15 cellular contexts compared by ENCODE assay signal in the genomic region with DNA sequence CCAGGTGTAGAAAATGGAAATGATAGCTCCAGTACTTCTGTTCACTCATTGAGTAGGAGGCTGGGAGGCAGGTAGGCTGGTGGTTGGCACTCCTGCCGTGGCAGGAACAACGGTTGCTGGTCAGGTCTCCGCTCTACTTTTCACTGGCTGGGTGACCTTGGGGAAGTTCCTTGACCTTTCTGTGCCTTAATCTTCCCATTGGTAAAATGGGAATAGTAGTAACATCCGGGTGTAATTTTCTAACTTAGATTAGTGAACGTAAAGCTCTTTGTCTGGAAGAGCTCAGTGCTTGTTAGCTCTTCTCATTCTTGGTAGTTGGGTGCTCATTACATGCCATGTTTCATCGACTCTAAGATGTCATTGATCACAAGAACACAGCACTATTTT. TPM values are rescaled to one million over a fixed set of nuclear protein-coding genes. Genes with fewer than 3 reads are reported as not detected.
A peak's percentile ranks its signal among the peaks of the same experiment; 100 is the strongest.
DNase-seq lines count a peak whose midpoint lies in the region; ATAC-seq and TF ChIP-seq lines count a peak whose summit lies in the region.
"Had no signal": no experiment of that assay in that cellular context is flagged by ENCODE, and none has a peak within 500 bp of the region (broad histone marks: within the 10 kb centered on the region; RNA-seq: fewer than 3 reads in every experiment).

No MANE protein-coding gene starts in this region.

- intact Hi-C loops in Caco-2 (cut with micrococcal nuclease; ENCODE audit: unreplicated experiment) = loop anchor here (2.0 to 5.0 kb wide), 3 partner anchors 36 to 205 kb away; no protein-coding TSS in a partner anchor
- intact Hi-C loops in Panc1 (cut with micrococcal nuclease; ENCODE audit: unreplicated experiment) = no loop called here

- H3K23ac ChIP-seq in trophoblast cell (ENCODE audit: low read length) = no peak overlapping the region

- no peak overlapping the region for H2BK120ac ChIP-seq in trophoblast cell (ENCODE audit: insufficient read depth, low read length, poor library complexity)

- in situ Hi-C loops in Panc1 (cut with HindIII; ENCODE audit: low pct_unique_long_range_greater_than_20kb, low sequenced_read_pairs) = no loop called here

- H3K27ac Mint-ChIP-seq in Caco-2 (ENCODE audit: unreplicated experiment) (peak overlapping the region; percentile 49), endodermal cell (peak overlapping the region; percentile 55)
- H3K27ac Mint-ChIP-seq: CD8-positive, alpha-beta T cell had no signal

- no TSS peak for BruUV-seq in Caco-2 (replicated peaks; lab: Mats Ljungman, UMichigan)
- BruUV-seq in Panc1 (replicated peaks; lab: Mats Ljungman, UMichigan) = no TSS peak

- H2AFZ ChIP-seq in trophoblast cell (ENCODE audit: insufficient read depth, low read length, poor library complexity) (no peak overlapping the region), osteoblast (ENCODE audit: low read length) (no peak overlapping the region)

- H3K36me3 ChIP-seq in Caco-2 (ENCODE audit: control insufficient read depth, insufficient read depth, low read length) = no peaks in the 10 kb centered on the region
- no peaks in the 10 kb centered on the region for H3K36me3 ChIP-seq in Panc1 (ENCODE audit: control insufficient read depth, insufficient read depth, low read length)
- no peaks in the 10 kb centered on the region for H3K36me3 ChIP-seq in endodermal cell (ENCODE audit: control insufficient read depth, insufficient read depth, low read length)
- H3K36me3 ChIP-seq in trophoblast cell (ENCODE audit: control insufficient read depth in 1 of 2, insufficient read depth in 2 of 2, low read length in 2 of 2) = no peaks in the 10 kb centered on the region
- no peaks in the 10 kb centered on the region for H3K36me3 ChIP-seq in osteoblast (ENCODE audit: insufficient read depth, low read length)
- H3K36me3 ChIP-seq: BLaER1 treated with 17β-estradiol and CSF1 and Interleukin-3, amounts not matched to agents 10 nM and 100 nM; SJCRH30 had no signal

- H4K12ac ChIP-seq in trophoblast cell (ENCODE audit: low read depth, low read length) = no peak overlapping the region

- H3K4me3 ChIP-seq in Caco-2 (ENCODE audit: low read depth, low read length) = no peak overlapping the region
- H3K4me3 ChIP-seq in Panc1 (ENCODE audit: low read depth in 2 of 2, low read length in 2 of 2) = no peak overlapping the region
- H3K4me3 ChIP-seq in endodermal cell (ENCODE audit: low read length) = no peak overlapping the region
- H3K4me3 ChIP-seq in trophoblast cell (ENCODE audit: low read depth, low read length) = no peak overlapping the region
- H3K4me3 ChIP-seq in osteoblast (ENCODE audit: insufficient read depth, low read length) = no peak overlapping the region
- H3K4me3 ChIP-seq: BLaER1 treated with 17β-estradiol and CSF1 and Interleukin-3, amounts not matched to agents 10 nM and 100 nM; SJCRH30 had no signal

- no peak for ATAC-seq in Panc1
- ATAC-seq: CD8-positive, alpha-beta T cell had no signal

- H3K9ac ChIP-seq in endodermal cell (ENCODE audit: extremely low read depth, low read length, poor library complexity, severe bottlenecking) = no peak overlapping the region
- no peak overlapping the region for H3K9ac ChIP-seq in trophoblast cell (ENCODE audit: low read length)
- H3K9ac ChIP-seq: BLaER1 treated with 17β-estradiol and CSF1 and Interleukin-3, amounts not matched to agents 10 nM and 100 nM had no signal

- H2BK12ac ChIP-seq in trophoblast cell (ENCODE audit: low read length) = peak overlapping the region; percentile 3

- H3K36me3 Mint-ChIP-seq in Caco-2 (ENCODE audit: insufficient read depth, unreplicated experiment) = no peaks in the 10 kb centered on the region
- H3K36me3 Mint-ChIP-seq in endodermal cell (ENCODE audit: low read depth) = no peaks in the 10 kb centered on the region
- H3K36me3 Mint-ChIP-seq: CD8-positive, alpha-beta T cell had no signal

- H3K79me1 ChIP-seq in trophoblast cell (ENCODE audit: low read length) = peaks cover 14% of the 10 kb centered on the region

- no peak overlapping the region for H3K4me3 Mint-ChIP-seq in Caco-2 (ENCODE audit: unreplicated experiment)
- H3K4me3 Mint-ChIP-seq in endodermal cell = no peak overlapping the region
- H3K4me3 Mint-ChIP-seq: CD8-positive, alpha-beta T cell had no signal

- peak overlapping the region; percentile 7 for H4K91ac ChIP-seq in trophoblast cell (ENCODE audit: low read depth, low read length)

- no peaks in the 10 kb centered on the region for H4K20me1 ChIP-seq in osteoblast (ENCODE audit: insufficient read depth, low read length)

- H3K4me2 ChIP-seq in trophoblast cell (ENCODE audit: low read length) = no peak overlapping the region
- H3K4me2 ChIP-seq in osteoblast (ENCODE audit: insufficient read depth, low read length) = no peak overlapping the region
- H3K4me2 ChIP-seq: BLaER1 treated with 17β-estradiol and CSF1 and Interleukin-3, amounts not matched to agents 10 nM and 100 nM had no signal

- TF ChIP-seq CTCF in Caco-2 (IDR thresholded peaks at IDR 0.05; ENCODE audit: insufficient read depth in 1 of 2, low read depth in 1 of 2, low read length in 1 of 2, severe bottlenecking in 1 of 2, unreplicated experiment in 1 of 2) (no peak), Panc1 (IDR thresholded peaks at IDR 0.05) (no peak), endodermal cell (conservative IDR thresholded peaks at IDR 0.05) (no peak), osteoblast (IDR thresholded peaks at IDR 0.05; ENCODE audit: extremely low read depth, low read depth, low read length) (no peak)

- no peaks in the 10 kb centered on the region for H3K9me3 Mint-ChIP-seq in Caco-2 (ENCODE audit: unreplicated experiment)
- no peaks in the 10 kb centered on the region for H3K9me3 Mint-ChIP-seq in endodermal cell

- H2AK5ac ChIP-seq in trophoblast cell (ENCODE audit: low read length) = no peak overlapping the region

- DNase-seq in Caco-2 (no peak), Panc1 (ENCODE audit: low read depth, low spot score) (no peak), endodermal cell (no peak), trophoblast cell (no peak), AG08395 (ENCODE audit: low spot score) (no peak), osteoblast (ENCODE audit: insufficient read length, low spot score, missing footprints) (no peak)
- no peak for DNase-seq in stimulated activated CD8-positive, alpha-beta memory T cell treated with anti-CD3 and anti-CD28 coated beads, Interleukin-4, amount 100 ng/mL, for 48 hours
- DNase-seq: CD8-positive, alpha-beta T cell; DMS79; NCI-H1417 treated with DMSO at 0.1 percent for 48 hours; NCI-H2029; NCI-H345; NCI-H524 treated with DMSO at 0.1 percent for 48 hours; SJCRH30 had no signal

- H3K4me1 ChIP-seq in Caco-2 (peaks cover 32% of the 10 kb centered on the region), Panc1 (ENCODE audit: control insufficient read depth, insufficient read depth, low read length) (no peaks in the 10 kb centered on the region), endodermal cell (ENCODE audit: control insufficient read depth, insufficient read depth, low read length) (no peaks in the 10 kb centered on the region), trophoblast cell (ENCODE audit: control insufficient read depth in 1 of 2, insufficient read depth in 2 of 2, low read length in 2 of 2) (peaks cover 12 to 21% of the 10 kb centered on the region in 2 experiments), osteoblast (ENCODE audit: insufficient read depth, low read length) (peaks cover 11% of the 10 kb centered on the region)

- no peak overlapping the region for H3K18ac ChIP-seq in trophoblast cell (ENCODE audit: low read length)

- no peak overlapping the region for H2BK5ac ChIP-seq in trophoblast cell (ENCODE audit: low read depth, low read length, poor library complexity)

- WGBS in endodermal cell (ENCODE audit: insufficient coverage in 1 of 2, insufficient read length in 1 of 2), 2 experiments = 91 to 97% methylated on average over 5 to 6 of the region's 6 CpGs
- WGBS in trophoblast cell (ENCODE audit: extremely low coverage, insufficient coverage, insufficient read length) = no CpG with 5 or more reads among the region's 6 CpGs

- H3K79me2 ChIP-seq in trophoblast cell (ENCODE audit: control insufficient read depth, insufficient read depth, low read length, poor library complexity) = no peaks in the 10 kb centered on the region
- H3K79me2 ChIP-seq in osteoblast (ENCODE audit: insufficient read depth, low read length) = no peaks in the 10 kb centered on the region

- H3K27me3 ChIP-seq in Caco-2 (replicated peaks; ENCODE audit: control insufficient read depth, insufficient read depth, low read length) = no peaks in the 10 kb centered on the region
- no peaks in the 10 kb centered on the region for H3K27me3 ChIP-seq in Panc1 (ENCODE audit: control insufficient read depth, insufficient read depth, low read length)
- no peaks in the 10 kb centered on the region for H3K27me3 ChIP-seq in endodermal cell (ENCODE audit: control insufficient read depth, insufficient read depth, low read length, poor library complexity, severe bottlenecking)
- no peaks in the 10 kb centered on the region for H3K27me3 ChIP-seq in trophoblast cell (ENCODE audit: insufficient read depth, low read length)
- H3K27me3 ChIP-seq in osteoblast (ENCODE audit: insufficient read depth, low read length) = no peaks in the 10 kb centered on the region
- H3K27me3 ChIP-seq: BLaER1 treated with 17β-estradiol and CSF1 and Interleukin-3, amounts not matched to agents 10 nM and 100 nM; SJCRH30 had no signal

- H3K4me1 Mint-ChIP-seq in Caco-2 (ENCODE audit: low read depth, unreplicated experiment) (peaks cover 31% of the 10 kb centered on the region), endodermal cell (peaks cover 3% of the 10 kb centered on the region)

- no peak overlapping the region for H3K4ac ChIP-seq in trophoblast cell (ENCODE audit: low read depth, low read length)

- POLR2A ChIA-PET in Caco-2 (lab: Charles Lee) = interaction anchor here (0.6 to 0.9 kb wide), 3 partner anchors 10 to 45 kb away, joined by 3 read pairs; no protein-coding TSS in a partner anchor
- POLR2A ChIA-PET in Panc1 (lab: Charles Lee) = no interaction called here

- CTCF ChIA-PET in Caco-2 (lab: Charles Lee) (interaction anchor here (0.5 to 1.5 kb wide), 14 partner anchors 9 to 343 kb away, joined by 3 to 11 read pairs (median 4); a partner anchor contains a TSS), Panc1 (lab: Charles Lee) (interaction anchor here (0.6 kb wide), 2 partner anchors 66 to 70 kb away, joined by 4 to 6 read pairs; no protein-coding TSS in a partner anchor)

- H3K9me3 ChIP-seq in Caco-2 (peaks cover 5% of the 10 kb centered on the region; the same call in 1 of the 2 replicates), Panc1 (ENCODE audit: control insufficient read depth, insufficient read depth, low read depth, low read length) (no peaks in the 10 kb centered on the region), endodermal cell (ENCODE audit: control insufficient read depth, low read length) (no peaks in the 10 kb centered on the region), trophoblast cell (ENCODE audit: insufficient read depth, low read depth, low read length) (no peaks in the 10 kb centered on the region), osteoblast (ENCODE audit: low read depth, low read length) (no peaks in the 10 kb centered on the region)
- H3K9me3 ChIP-seq: SJCRH30 had no signal

- H3K27ac ChIP-seq in Panc1 (ENCODE audit: low read length) (peak overlapping the region; percentile 69), endodermal cell (ENCODE audit: low read depth, low read length) (no peak overlapping the region), trophoblast cell (ENCODE audit: low read depth, low read length) (no peak overlapping the region), osteoblast (ENCODE audit: low read depth, low read length) (no peak overlapping the region)
- H3K27ac ChIP-seq: BLaER1 treated with 17β-estradiol and CSF1 and Interleukin-3, amounts not matched to agents 10 nM and 100 nM; SJCRH30 had no signal

- H4K8ac ChIP-seq in trophoblast cell (ENCODE audit: low read depth, low read length) = no peak overlapping the region

- H3K27me3 Mint-ChIP-seq in Caco-2 (ENCODE audit: insufficient read depth, unreplicated experiment) = no peaks in the 10 kb centered on the region
- H3K27me3 Mint-ChIP-seq in endodermal cell (ENCODE audit: insufficient read depth) = no peaks in the 10 kb centered on the region

- H3K14ac ChIP-seq in trophoblast cell (ENCODE audit: low read length) = no peak overlapping the region

RNA-seq across cellular contexts. Expression of a gene that starts 45.8 kb away (rescaled TPM):
- total RNA-seq in Caco-2 (2022) (315 and 331 TPM in 2 replicates), Panc1 (2021; ENCODE audit: unreplicated experiment) (309 TPM), endodermal cell (100 to 1,000 TPM; 212 to 221 TPM), osteoblast (259 and 274 TPM in 2 replicates)
- polyA plus RNA-seq in Panc1 (2012; ENCODE audit: insufficient read length) = 366 TPM
- 86.0 TPM for polyA plus RNA-seq in endodermal cell (2013, experiment 1 of 2)
- polyA plus RNA-seq in endodermal cell (2013, experiment 2 of 2) = 96.0 TPM
- 139 and 141 TPM in 2 replicates for polyA plus RNA-seq in trophoblast cell (2013)
